Comparison of ENCODE assay signal across 2 cellular contexts in the genomic region with DNA sequence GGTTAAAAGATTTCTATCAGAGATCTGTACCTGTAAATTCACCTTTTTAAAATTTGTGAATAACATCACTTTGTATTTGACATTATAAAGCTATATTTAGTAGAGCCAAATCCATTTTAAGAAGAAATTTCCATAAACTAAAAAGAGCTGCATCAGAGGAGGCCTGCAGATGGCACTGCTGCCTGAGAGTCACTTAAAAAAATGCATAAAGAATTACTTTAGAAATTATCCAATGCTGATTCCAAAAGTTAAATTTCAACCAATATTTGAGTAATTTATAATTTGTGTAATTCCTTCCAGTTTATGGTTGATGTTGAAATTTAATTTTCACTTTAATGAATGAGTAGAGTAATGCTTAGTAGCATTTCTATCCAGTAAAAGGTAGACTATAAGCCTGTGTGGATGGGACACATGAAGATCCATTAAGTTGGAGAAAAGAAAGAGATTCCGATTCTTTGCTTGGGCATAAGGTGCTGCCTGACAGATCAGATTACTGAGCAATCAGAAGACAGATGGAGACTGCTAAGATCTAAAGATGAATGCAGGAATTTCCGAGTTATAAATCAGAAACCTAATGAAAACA.
TF ChIP-seq lines count a peak whose summit lies in the region.

No MANE protein-coding gene starts in this region.

TF ChIP-seq in IMR-90, 13 proteins besides CTCF, POLR2A, EP300 and RAD21:
- TF ChIP-seq FOS (IDR thresholded peaks at IDR 0.05; ENCODE audit: low read depth, low read length) (no peak), SMC3 (IDR thresholded peaks at IDR 0.05; ENCODE audit: low read depth, low read length) (peak; percentile 74)

TF ChIP-seq in HepG2, 621 proteins besides CTCF, POLR2A, EP300 and RAD21:
- TF ChIP-seq ZNF224 (CRISPR knock-in tag; IDR thresholded peaks at IDR 0.05) (no peak), STAG1 (CRISPR knock-in tag; IDR thresholded peaks at IDR 0.05) (peak; percentile 54), SMC3 (IDR thresholded peaks at IDR 0.05; ENCODE audit: low read length) (peak; percentile 50), ZNF296 (CRISPR knock-in tag; conservative IDR thresholded peaks at IDR 0.05) (no peak)
